10 cellular contexts compared by ENCODE assay signal in genomic region chr6:50102676-50103075, GRCh38. TPM values are rescaled to one million over a fixed set of nuclear protein-coding genes. Genes with fewer than 3 reads are reported as not detected.
"Had no signal": no experiment of that assay in that cellular context is flagged by ENCODE, and none has a peak within 500 bp of the region (broad histone marks: within the 10 kb centered on the region; RNA-seq: fewer than 3 reads in every experiment).

No MANE protein-coding gene starts in this region.

- ATAC-seq: HCT116, K562 had no signal

- H3K9me3 ChIP-seq: HAP-1 had no signal

- DNase-seq: GM23248, GOT3, H7, HFFc6, IMR-90 had no signal

- H3K36me3 ChIP-seq: HAP-1 had no signal

- H3K27ac ChIP-seq: GM23248, HL-60 had no signal

- H3K4me3 Mint-ChIP-seq: HFFc6 had no signal

- H3K4me3 ChIP-seq: GM23248, HAP-1, K562 had no signal

- H3K4me1 ChIP-seq: HAP-1 had no signal

- H2AFZ ChIP-seq: GM23248 had no signal

- H3K9ac ChIP-seq: GM23248 had no signal

- H3K27ac Mint-ChIP-seq: HFFc6 had no signal

RNA-seq across cellular contexts. Expression of gene DEFB112, which starts 52.9 kb away (rescaled TPM):
- total RNA-seq: GM23248, H4, H7, HFFc6, IMR-90, K562 had no signal
- polyA plus RNA-seq: GM23248, IMR-90, K562 had no signal
